8 cellular contexts compared by ENCODE assay signal in genomic region chr4:158255727-158256324, GRCh38. TPM values are rescaled to one million over a fixed set of nuclear protein-coding genes. Genes with fewer than 3 reads are reported as not detected.
DNase-seq lines count a peak whose midpoint lies in the region; ATAC-seq, FAIRE-seq and TF ChIP-seq lines count a peak whose summit lies in the region.

No MANE protein-coding gene starts in this region.

- H3K27ac ChIP-seq in MM.1S (ENCODE audit: low read length) (no peak overlapping the region), smooth muscle cell (ENCODE audit: low read depth) (no peak overlapping the region)

- H3K9me3 ChIP-seq in MM.1S (replicated peaks; ENCODE audit: insufficient read depth, low read length) (no peaks in the 10 kb centered on the region), smooth muscle cell (replicated peaks; ENCODE audit: low read depth) (no peaks in the 10 kb centered on the region)

- H3K4me3 Mint-ChIP-seq in activated CD4-positive, alpha-beta T cell treated with anti-CD3 and anti-CD28 coated beads for 36 hours, result no peak overlapping the region
- H3K4me3 Mint-ChIP-seq in activated CD4-positive, alpha-beta T cell treated with anti-CD3 and anti-CD28 coated beads, Interleukin-2, amount 10 ng/mL, durations not matched to agents 7 days and 5 days, result no peak overlapping the region
- H3K4me3 Mint-ChIP-seq in glutamatergic neuron (ENCODE audit: unreplicated experiment), result no peak overlapping the region

- H3K79me2 ChIP-seq in MM.1S (ENCODE audit: low read length), result no peaks in the 10 kb centered on the region
- H3K79me2 ChIP-seq in smooth muscle cell (ENCODE audit: low read depth), result no peaks in the 10 kb centered on the region

- H3K4me1 ChIP-seq in MM.1S (ENCODE audit: low read length), result peaks cover 12% of the 10 kb centered on the region; the same call in 1 of the 2 replicates
- no peaks in the 10 kb centered on the region for H3K4me1 ChIP-seq in smooth muscle cell (ENCODE audit: low read depth)

- no peak overlapping the region for H3K27ac Mint-ChIP-seq in activated CD4-positive, alpha-beta T cell treated with anti-CD3 and anti-CD28 coated beads for 36 hours
- H3K27ac Mint-ChIP-seq in activated CD4-positive, alpha-beta T cell treated with anti-CD3 and anti-CD28 coated beads, Interleukin-2, amount 10 ng/mL, durations not matched to agents 7 days and 5 days, result no peak overlapping the region
- H3K27ac Mint-ChIP-seq in glutamatergic neuron (ENCODE audit: unreplicated experiment), result no peak overlapping the region

- 37% methylated on average over 3 of the region's 3 CpGs for WGBS in smooth muscle cell (ENCODE audit: low lambda C conversion rate)

- no peaks in the 10 kb centered on the region for H3K27me3 ChIP-seq in MM.1S (replicated peaks; ENCODE audit: insufficient read depth, low read length)
- H3K27me3 ChIP-seq in smooth muscle cell (ENCODE audit: low read depth), result no peaks in the 10 kb centered on the region

- H3K27me3 Mint-ChIP-seq in activated CD4-positive, alpha-beta T cell treated with anti-CD3 and anti-CD28 coated beads for 36 hours, result peaks cover 6% of the 10 kb centered on the region
- H3K27me3 Mint-ChIP-seq in activated CD4-positive, alpha-beta T cell treated with anti-CD3 and anti-CD28 coated beads, Interleukin-2, amount 10 ng/mL, durations not matched to agents 7 days and 5 days, result peaks cover 4% of the 10 kb centered on the region
- no peaks in the 10 kb centered on the region for H3K27me3 Mint-ChIP-seq in glutamatergic neuron (ENCODE audit: unreplicated experiment)

- H3K4me3 ChIP-seq in MM.1S (ENCODE audit: low read length), result no peak overlapping the region
- H3K4me3 ChIP-seq in smooth muscle cell, result no peak overlapping the region

- H3F3A ChIP-seq in MM.1S (ENCODE audit: insufficient read depth, low read length) (peaks cover 3% of the 10 kb centered on the region; the same call in 1 of the 2 replicates), smooth muscle cell (ENCODE audit: low read depth) (no peaks in the 10 kb centered on the region)

- no peak overlapping the region for H2AFZ ChIP-seq in MM.1S (ENCODE audit: low read length)
- H2AFZ ChIP-seq in smooth muscle cell (ENCODE audit: low read depth), result no peak overlapping the region

- H3K36me3 Mint-ChIP-seq in activated CD4-positive, alpha-beta T cell treated with anti-CD3 and anti-CD28 coated beads for 36 hours (ENCODE audit: low read depth), result no peaks in the 10 kb centered on the region
- no peaks in the 10 kb centered on the region for H3K36me3 Mint-ChIP-seq in activated CD4-positive, alpha-beta T cell treated with anti-CD3 and anti-CD28 coated beads, Interleukin-2, amount 10 ng/mL, durations not matched to agents 7 days and 5 days (ENCODE audit: low read depth)
- no peaks in the 10 kb centered on the region for H3K36me3 Mint-ChIP-seq in glutamatergic neuron (ENCODE audit: unreplicated experiment)

- H3K9ac ChIP-seq in MM.1S (ENCODE audit: low read length) (no peak overlapping the region), smooth muscle cell (ENCODE audit: low read depth) (no peak overlapping the region)

- no peak for DNase-seq in activated CD4-positive, alpha-beta T cell treated with anti-CD3 and anti-CD28 coated beads for 36 hours
- no peak for DNase-seq in activated CD4-positive, alpha-beta T cell treated with anti-CD3 and anti-CD28 coated beads, Interleukin-2, amount 10 ng/mL, durations not matched to agents 7 days and 5 days
- peak; percentile 21 for DNase-seq in HEK293T (ENCODE audit: extremely low spot score)
- DNase-seq in MM.1S, result peak; percentile 40
- DNase-seq in glutamatergic neuron, result no peak
- DNase-seq in smooth muscle cell (lab: John Stamatoyannopoulos, UW; ENCODE audit: unreplicated experiment), result no peak
- DNase-seq in stimulated activated naive CD4-positive, alpha-beta T cell treated with Interleukin-2 at 50 U/mL for 16 hours (lab: John Stamatoyannopoulos, UW), result no peak

- H3K4me1 Mint-ChIP-seq in activated CD4-positive, alpha-beta T cell treated with anti-CD3 and anti-CD28 coated beads for 36 hours, result no peaks in the 10 kb centered on the region
- peaks cover 2% of the 10 kb centered on the region for H3K4me1 Mint-ChIP-seq in activated CD4-positive, alpha-beta T cell treated with anti-CD3 and anti-CD28 coated beads, Interleukin-2, amount 10 ng/mL, durations not matched to agents 7 days and 5 days
- no peaks in the 10 kb centered on the region for H3K4me1 Mint-ChIP-seq in glutamatergic neuron (ENCODE audit: low read depth, unreplicated experiment)

- peak; percentile 91 for FAIRE-seq in TTC549 (lab: Jason Lieb, UNC)

- H3K36me3 ChIP-seq in MM.1S (replicated peaks; ENCODE audit: insufficient read depth, low read length), result no peaks in the 10 kb centered on the region
- no peaks in the 10 kb centered on the region for H3K36me3 ChIP-seq in smooth muscle cell (ENCODE audit: low read depth)

- POLR2A ChIA-PET in activated CD4-positive, alpha-beta T cell treated with anti-CD3 and anti-CD28 coated beads for 36 hours (lab: Charles Lee), result no interaction called here
- POLR2A ChIA-PET in activated CD4-positive, alpha-beta T cell treated with anti-CD3 and anti-CD28 coated beads, Interleukin-2, amount 10 ng/mL, durations not matched to agents 7 days and 5 days (lab: Charles Lee), result no interaction called here
- POLR2A ChIA-PET in HEK293T (lab: Yijun Ruan, JAX), result no interaction called here

- intact Hi-C loops in activated CD4-positive, alpha-beta T cell treated with anti-CD3 and anti-CD28 coated beads for 36 hours (cut with DNase I, micrococcal nuclease), result loop anchor here (1.0 to 10.0 kb wide), 6 partner anchors 63 to 1191 kb away; no protein-coding TSS in a partner anchor

- no peaks in the 10 kb centered on the region for H3K9me3 Mint-ChIP-seq in activated CD4-positive, alpha-beta T cell treated with anti-CD3 and anti-CD28 coated beads for 36 hours (ENCODE audit: low read depth)
- H3K9me3 Mint-ChIP-seq in activated CD4-positive, alpha-beta T cell treated with anti-CD3 and anti-CD28 coated beads, Interleukin-2, amount 10 ng/mL, durations not matched to agents 7 days and 5 days, result no peaks in the 10 kb centered on the region
- H3K9me3 Mint-ChIP-seq in glutamatergic neuron (ENCODE audit: unreplicated experiment), result no peaks in the 10 kb centered on the region

- H4K20me1 ChIP-seq in MM.1S (ENCODE audit: insufficient read depth, low read length), result no peaks in the 10 kb centered on the region
- H4K20me1 ChIP-seq in smooth muscle cell (ENCODE audit: low read depth), result no peaks in the 10 kb centered on the region

- H3K4me2 ChIP-seq in MM.1S (ENCODE audit: low read depth, low read length), result no peak overlapping the region
- no peak overlapping the region for H3K4me2 ChIP-seq in smooth muscle cell

- peak; percentile 83 for TF ChIP-seq CTCF in MM.1S (IDR thresholded peaks at IDR 0.05; ENCODE audit: low read length)
- peak; percentile 79 for TF ChIP-seq CTCF in glutamatergic neuron (IDR thresholded peaks at IDR 0.05; ENCODE audit: partially characterized antibody, unreplicated experiment)
- peak; percentile 74 for TF ChIP-seq CTCF in smooth muscle cell (IDR thresholded peaks at IDR 0.05; ENCODE audit: borderline replicate concordance, insufficient read depth, poor library complexity, severe bottlenecking)

- ATAC-seq in activated CD4-positive, alpha-beta T cell treated with anti-CD3 and anti-CD28 coated beads for 36 hours, result peak; percentile 57

- CTCF ChIA-PET in activated CD4-positive, alpha-beta T cell treated with anti-CD3 and anti-CD28 coated beads for 36 hours (lab: Charles Lee), result interaction anchor here (0.6 to 2.5 kb wide), 20 partner anchors 8 to 709 kb away, joined by 3 to 17 read pairs (median 3); no protein-coding TSS in a partner anchor
- CTCF ChIA-PET in activated CD4-positive, alpha-beta T cell treated with anti-CD3 and anti-CD28 coated beads, Interleukin-2, amount 10 ng/mL, durations not matched to agents 7 days and 5 days (lab: Charles Lee), result no interaction called here
- CTCF ChIA-PET in HEK293T (lab: Yijun Ruan, JAX), result interaction anchor here (0.5 to 1.7 kb wide), 8 partner anchors 14 to 1188 kb away, joined by 3 to 6 read pairs (median 4); no protein-coding TSS in a partner anchor

- no peaks in the 10 kb centered on the region for H3K9me2 ChIP-seq in MM.1S (replicated peaks; ENCODE audit: insufficient read depth, low read length)

TF ChIP-seq in HEK293T, 16 proteins besides CTCF, POLR2A, EP300 and RAD21:
- TF ChIP-seq FOXA1 (IDR thresholded peaks at IDR 0.05) (no peak), SUZ12 (IDR thresholded peaks at IDR 0.05) (no peak), L3MBTL2 (conservative IDR thresholded peaks at IDR 0.05) (no peak), ZNF384 (IDR thresholded peaks at IDR 0.05) (no peak), FOXK2 (IDR thresholded peaks at IDR 0.05) (no peak), SP1 (IDR thresholded peaks at IDR 0.05) (no peak), CTBP1 (IDR thresholded peaks at IDR 0.05; ENCODE audit: borderline replicate concordance) (no peak), TARDBP (IDR thresholded peaks at IDR 0.05) (no peak), ARNT (IDR thresholded peaks at IDR 0.05) (no peak), FOXM1 (IDR thresholded peaks at IDR 0.05; ENCODE audit: borderline replicate concordance) (no peak)

RNA-seq across cellular contexts. Expression of gene TMEM144, which starts 45.5 kb away (rescaled TPM):
- total RNA-seq in activated CD4-positive, alpha-beta T cell treated with anti-CD3 and anti-CD28 coated beads for 36 hours, result under 1 TPM; 0.21 to 0.32 TPM
- total RNA-seq in activated CD4-positive, alpha-beta T cell treated with anti-CD3 and anti-CD28 coated beads, Interleukin-2, amount 10 ng/mL, durations not matched to agents 7 days and 5 days, result not detected
- total RNA-seq in glutamatergic neuron (ENCODE audit: unreplicated experiment) (not detected), smooth muscle cell (4.4 and 13.8 TPM in 2 replicates)
- 0.48 and 2.7 TPM in 2 replicates for polyA plus RNA-seq in smooth muscle cell

Comparison
In these comparisons a context has a peak if more than half of its experiments do, and no peak if none do; other contexts are left out.
1. DNase-seq: peak in HEK293T (single experiment) and MM.1S (single experiment); none in activated CD4-positive, alpha-beta T cell treated with anti-CD3 and anti-CD28 coated beads for 36 hours (single experiment), activated CD4-positive, alpha-beta T cell treated with anti-CD3 and anti-CD28 coated beads, Interleukin-2, amount 10 ng/mL, durations not matched to agents 7 days and 5 days (single experiment), glutamatergic neuron (single experiment), smooth muscle cell (single experiment) and stimulated activated naive CD4-positive, alpha-beta T cell treated with Interleukin-2 at 50 U/mL for 16 hours (single experiment).
2. Peak in every context shown above with its lines, with median percentiles within 50 percentile points of each other: CTCF ChIP-seq.